Comparison of ENCODE assay signal across 26 cellular contexts in genomic region chr2:178285287-178285615, GRCh38.
"Had no signal": no experiment of that assay in that cellular context is flagged by ENCODE, and none has a peak within 500 bp of the region (broad histone marks: within the 10 kb centered on the region; RNA-seq: fewer than 3 reads in every experiment).

No MANE protein-coding gene starts in this region.

- ATAC-seq: stimulated activated effector memory CD8-positive, alpha-beta T cell treated with anti-CD3 and anti-CD28 coated beads, Interleukin-12 subunit alpha, Interleukin-12 subunit beta, amount 100 ng/mL, for 72 hours; stimulated activated memory B cell treated with anti-CD40 and anti-IgM and Interleukin-4, amounts not matched to agents 10 μg/mL and 1 μg/mL and 100 μg/mL, for 72 hours; stimulated activated naive B cell treated with anti-CD40 and anti-IgM and Interleukin-4, amounts not matched to agents 10 μg/mL and 1 μg/mL and 100 μg/mL, for 72 hours; stimulated activated naive CD8-positive, alpha-beta T cell treated with anti-CD3 and anti-CD28 coated beads, Interleukin-15, amount 100 ng/mL, for 72 hours; stimulated activated naive CD8-positive, alpha-beta T cell treated with anti-CD3 and anti-CD28 coated beads, Interleukin-15, Interleukin-2, amounts not matched to agents 100 U/mL and 50 U/mL, for 24 hours; upper lobe of right lung had no signal

- H3K36me3 ChIP-seq: stomach, suprapubic skin, thoracic aorta, thyroid gland, tibial artery, tibial nerve, transverse colon, upper lobe of left lung, upper lobe of right lung, uterus, vagina had no signal

- H3K4me1 ChIP-seq: testis, thyroid gland, tibial artery, upper lobe of right lung, uterus, vagina had no signal

- H3K27ac ChIP-seq: stomach, suprapubic skin, testis, thoracic aorta, thyroid gland, tibial artery, tibial nerve, transverse colon, upper lobe of left lung, upper lobe of right lung, uterus, vagina had no signal

- DNase-seq: stimulated activated CD4-positive, alpha-beta T cell treated with anti-CD3 and anti-CD28 coated beads, Interleukin-2, amount 100 ng/mL, for 48 hours; stimulated activated CD4-positive, alpha-beta T cell treated with anti-CD3 and anti-CD28 coated beads, Interleukin-4, amount 100 ng/mL, for 1 hour; stimulated activated CD4-positive, alpha-beta T cell treated with anti-CD3 and anti-CD28 coated beads, Interleukin-4, amount 100 ng/mL, for 24 hours; stimulated activated CD4-positive, alpha-beta T cell treated with anti-CD3 and anti-CD28 coated beads, Interleukin-4, amount 100 ng/mL, for 4 hours; stimulated activated CD8-positive, alpha-beta memory T cell treated with anti-CD3 and anti-CD28 coated beads, Interleukin-4, amount 100 ng/mL, for 48 hours; stimulated activated naive B cell treated with anti-CD40 and anti-IgM and Interleukin-4, amounts not matched to agents 10 μg/mL and 1 μg/mL and 100 μg/mL, for 72 hours; stimulated activated naive CD4-positive, alpha-beta T cell; stimulated activated naive CD4-positive, alpha-beta T cell treated with Interleukin-2 at 50 U/mL for 16 hours; stimulated activated naive CD8-positive, alpha-beta T cell treated with anti-CD3 and anti-CD28 coated beads, Interleukin-15, amount 100 ng/mL, for 72 hours; stimulated activated naive CD8-positive, alpha-beta T cell treated with anti-CD3 and anti-CD28 coated beads, Interleukin-15, Interleukin-2, amounts not matched to agents 100 U/mL and 50 U/mL, for 24 hours; stomach; substantia nigra; testis; thyroid gland; tibial artery; transverse colon; trophoblast cell; upper lobe of left lung; upper lobe of right lung; uterus had no signal

- H3K27me3 ChIP-seq: stomach, suprapubic skin, testis, thyroid gland, tibial artery, tibial nerve, transverse colon, upper lobe of left lung, upper lobe of right lung, uterus, vagina had no signal

- H3K4me3 ChIP-seq: stomach, suprapubic skin, testis, thoracic aorta, thyroid gland, tibial artery, tibial nerve, transverse colon, upper lobe of left lung, upper lobe of right lung, uterus, vagina had no signal

- H3K9me3 ChIP-seq: stomach, suprapubic skin, testis, thoracic aorta, thyroid gland, tibial artery, tibial nerve, transverse colon, upper lobe of left lung, upper lobe of right lung, uterus, vagina had no signal
